Comparison of ENCODE assay signal across 17 cellular contexts in the genomic region with DNA sequence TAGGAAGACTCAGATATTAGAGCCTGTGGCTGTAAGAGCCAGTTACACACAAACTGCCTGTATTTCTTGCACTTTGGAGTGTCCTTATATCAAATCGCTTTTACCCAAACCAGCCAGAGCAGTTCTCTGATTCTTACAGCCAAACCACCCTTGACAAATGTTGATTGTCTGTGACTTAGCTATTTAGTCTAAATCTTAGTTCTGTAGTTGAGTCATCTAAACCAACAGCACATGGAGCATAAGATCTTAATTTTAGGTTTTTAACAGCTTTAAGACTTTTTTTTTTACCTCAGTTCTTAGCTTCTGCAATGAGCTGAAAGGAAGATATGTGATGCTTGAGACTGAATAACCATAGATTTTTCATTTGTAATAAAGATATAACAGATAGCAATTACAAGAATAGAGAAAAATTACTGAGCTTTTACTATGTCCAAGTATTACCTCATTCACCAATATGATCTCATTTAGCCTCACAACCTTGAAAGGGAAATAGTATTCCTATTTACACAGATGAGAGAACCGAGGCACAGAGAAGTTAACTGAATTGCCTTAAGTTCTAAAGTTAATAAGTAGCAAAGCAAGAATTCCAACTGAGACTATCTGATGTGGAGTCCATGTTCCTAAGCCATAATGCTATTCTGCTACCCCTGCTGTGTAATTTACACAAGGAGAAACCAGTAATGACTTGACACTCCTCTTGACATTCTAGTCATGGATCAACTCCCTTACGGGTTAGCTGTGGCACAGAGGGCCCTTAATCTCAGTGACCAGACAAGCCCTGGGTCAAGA.
DNase-seq lines count a peak whose midpoint lies in the region; ATAC-seq and TF ChIP-seq lines count a peak whose summit lies in the region.
"Had no signal": no experiment of that assay in that cellular context is flagged by ENCODE, and none has a peak within 500 bp of the region (broad histone marks: within the 10 kb centered on the region; RNA-seq: fewer than 3 reads in every experiment).

No MANE protein-coding gene starts in this region.

- H3K4me2 ChIP-seq in mammary epithelial cell (ENCODE audit: insufficient read depth, low read depth, low read length) = no peak overlapping the region

- no peak overlapping the region for H3K4me3 Mint-ChIP-seq in MCF 10A (ENCODE audit: unreplicated experiment)
- H3K4me3 Mint-ChIP-seq: activated B cell treated with CpG ODN at 0.5 μM for 24 hours had no signal

- ATAC-seq in HG02798 (IDR thresholded peaks at IDR 0.05; ENCODE audit: poor library complexity, unreplicated experiment) = no peak
- ATAC-seq in HG03378 (IDR thresholded peaks at IDR 0.05; ENCODE audit: unreplicated experiment) = no peak
- ATAC-seq: GM12878 had no signal

- no peaks in the 10 kb centered on the region for H3K4me1 Mint-ChIP-seq in MCF 10A (ENCODE audit: insufficient read depth, unreplicated experiment)

- no peak for DNase-seq in mammary epithelial cell
- DNase-seq in MCF 10A (ENCODE audit: unreplicated experiment) = no peak
- peak; percentile 59 for DNase-seq in dedifferentiated amniotic fluid mesenchymal stem cell (ENCODE audit: extremely low spot score)
- no peak for DNase-seq in NCI-H1105 treated with DMSO at 0.1 percent for 48 hours (lab: John Stamatoyannopoulos, UW)
- no peak for DNase-seq in NCI-H1092 treated with DMSO at 0.1 percent for 48 hours (lab: John Stamatoyannopoulos, UW)
- DNase-seq: activated B cell treated with CpG ODN at 0.5 μM for 24 hours; DMS79 treated with DMSO at 0.1 percent for 48 hours; effector CD8-positive, alpha-beta T cell; hypothalamus; NCI-H187 treated with DMSO at 0.1 percent for 48 hours; occipital lobe had no signal

- H3K9me3 Mint-ChIP-seq in MCF 10A (ENCODE audit: unreplicated experiment) = no peaks in the 10 kb centered on the region
- H3K9me3 Mint-ChIP-seq: activated B cell treated with CpG ODN at 0.5 μM for 24 hours had no signal

- H2AFZ ChIP-seq in mammary epithelial cell (ENCODE audit: low read depth, low read length) = peak overlapping the region; percentile 58

- dilution Hi-C loops in mammary epithelial cell (cut with HindIII; ENCODE audit: low sequenced_read_pairs) = no loop called here

- no peaks in the 10 kb centered on the region for H3K27me3 Mint-ChIP-seq in MCF 10A (ENCODE audit: insufficient read depth, unreplicated experiment)
- H3K27me3 Mint-ChIP-seq: activated B cell treated with CpG ODN at 0.5 μM for 24 hours had no signal

- H3K4me1 ChIP-seq in mammary epithelial cell (ENCODE audit: insufficient read depth, low read length) (no peaks in the 10 kb centered on the region), liver (ENCODE audit: control insufficient read depth in 4 of 4, insufficient read depth in 4 of 4, low read length in 3 of 4) (no peaks in the 10 kb centered on the region)

- no peak overlapping the region for H3K27ac ChIP-seq in mammary epithelial cell (ENCODE audit: insufficient read depth, low read depth, low read length)
- peak overlapping the region; percentile 8 to 44 for H3K27ac ChIP-seq in liver (ENCODE audit: low read depth in 1 of 2, low read length in 2 of 2)
- H3K27ac ChIP-seq: SK-N-MC had no signal

- intact Hi-C loops in mammary epithelial cell (cut with micrococcal nuclease) (loop anchor here (2.0 to 10.0 kb wide), 3 partner anchors 70 to 470 kb away; partner anchors contain the start of genes CROT and DMTF1), MCF 10A (cut with micrococcal nuclease) (loop anchor here (5.0 kb wide), 1 partner anchor 473 kb away; no protein-coding TSS in a partner anchor)

- no peak for TF ChIP-seq RAD21 in liver (IDR thresholded peaks at IDR 0.05)

- CTCF ChIA-PET in mammary epithelial cell (lab: Charles Lee; ENCODE audit: low non-redundant PET) (interaction anchor here (0.6 kb wide), 2 partner anchors 100 to 266 kb away, joined by 3 to 5 read pairs; no protein-coding TSS in a partner anchor), MCF 10A (lab: Yijun Ruan, JAX) (interaction anchor here (0.6 to 15.3 kb wide), 13 partner anchors 9 to 697 kb away, joined by 3 to 494 read pairs (median 5); no protein-coding TSS in a partner anchor)

- H3K9ac ChIP-seq in mammary epithelial cell (ENCODE audit: insufficient read depth, low read length) = no peak overlapping the region
- no peak overlapping the region for H3K9ac ChIP-seq in liver (ENCODE audit: low read depth in 1 of 2, low read length in 2 of 2)

- no peaks in the 10 kb centered on the region for H4K20me1 ChIP-seq in mammary epithelial cell (ENCODE audit: insufficient read depth, low read length)

- no peaks in the 10 kb centered on the region for H3K27me3 ChIP-seq in mammary epithelial cell (ENCODE audit: insufficient read depth, low read length)
- no peaks in the 10 kb centered on the region for H3K27me3 ChIP-seq in liver (ENCODE audit: control insufficient read depth in 4 of 4, insufficient read depth in 4 of 4, low read length in 3 of 4)

- H3K36me3 ChIP-seq in mammary epithelial cell (ENCODE audit: insufficient read depth, low read length) = no peaks in the 10 kb centered on the region
- H3K36me3 ChIP-seq in liver (ENCODE audit: control insufficient read depth in 4 of 4, insufficient read depth in 3 of 4, low read depth in 1 of 4, low read length in 3 of 4) = peaks cover 3 to 53% (median 27%) of the 10 kb centered on the region in 4 donors

- WGBS in mammary epithelial cell (ENCODE audit: low coverage, missing lambda C conversion rate) = 92% methylated on average over 3 of the region's 3 CpGs
- WGBS in liver = 84% methylated on average over 3 of the region's 3 CpGs

- H3K36me3 Mint-ChIP-seq in MCF 10A (ENCODE audit: insufficient read depth, unreplicated experiment) = no peaks in the 10 kb centered on the region

- BruUV-seq in mammary epithelial cell (replicated peaks; lab: Mats Ljungman, UMichigan) (no TSS peak), MCF 10A (replicated peaks; lab: Mats Ljungman, UMichigan) (no TSS peak)

- TF ChIP-seq CTCF in mammary epithelial cell (conservative IDR thresholded peaks at IDR 0.05 in 1 of 2, IDR thresholded peaks at IDR 0.05 in 1 of 2; ENCODE audit: extremely low read depth in 1 of 2, insufficient read depth in 1 of 2, low read depth in 1 of 2, low read length in 2 of 2) (no peak), MCF 10A (IDR thresholded peaks at IDR 0.05; ENCODE audit: unreplicated experiment) (no peak), liver (IDR thresholded peaks at IDR 0.05; ENCODE audit: low read depth, low read length, missing input control) (no peak)

- no peaks in the 10 kb centered on the region for H3K79me2 ChIP-seq in mammary epithelial cell (ENCODE audit: insufficient read depth, low read length)

- no peak overlapping the region for H3K27ac Mint-ChIP-seq in MCF 10A (ENCODE audit: low read depth, unreplicated experiment)
- H3K27ac Mint-ChIP-seq: activated B cell treated with CpG ODN at 0.5 μM for 24 hours had no signal

- POLR2A ChIA-PET in MCF 10A (lab: Yijun Ruan, JAX) = interaction anchor here (0.6 to 3.9 kb wide), 7 partner anchors 57 to 786 kb away, joined by 3 to 50 read pairs (median 4); partner anchors contain the start of gene CROT

- no peaks in the 10 kb centered on the region for H3K9me3 ChIP-seq in mammary epithelial cell (replicated peaks; ENCODE audit: insufficient read depth, low read length)
- H3K9me3 ChIP-seq in liver (ENCODE audit: control insufficient read depth in 4 of 4, low read length in 3 of 4) = no peaks in the 10 kb centered on the region

- in situ Hi-C loops in mammary epithelial cell (cut with MboI; ENCODE audit: low sequenced_read_pairs in 2 of 2) = loop anchor here (5.0 kb wide), 1 partner anchor 102 kb away; no protein-coding TSS in a partner anchor

- H3K4me3 ChIP-seq in mammary epithelial cell (replicated peaks in 1 of 3; ENCODE audit: insufficient read depth in 1 of 3, low read depth in 2 of 3, low read length in 3 of 3) (no peak overlapping the region), liver (ENCODE audit: low read depth in 1 of 3, low read length in 3 of 3) (no peak overlapping the region)
- H3K4me3 ChIP-seq: GM12878, lung, SK-N-MC had no signal

TF ChIP-seq in liver, 16 proteins besides CTCF, POLR2A, EP300 and RAD21 (continues in another document):
- no peak for TF ChIP-seq ZBTB33 (IDR thresholded peaks at IDR 0.05)
- no peak for TF ChIP-seq NR2F2 (IDR thresholded peaks at IDR 0.05)
- no peak for TF ChIP-seq ATF3 (IDR thresholded peaks at IDR 0.05)
- no peak for TF ChIP-seq FOXA1 (IDR thresholded peaks at IDR 0.05)
- TF ChIP-seq HNF4G (IDR thresholded peaks at IDR 0.05) = no peak
- no peak for TF ChIP-seq FOXA2 (IDR thresholded peaks at IDR 0.05)
